In the genomic region with DNA sequence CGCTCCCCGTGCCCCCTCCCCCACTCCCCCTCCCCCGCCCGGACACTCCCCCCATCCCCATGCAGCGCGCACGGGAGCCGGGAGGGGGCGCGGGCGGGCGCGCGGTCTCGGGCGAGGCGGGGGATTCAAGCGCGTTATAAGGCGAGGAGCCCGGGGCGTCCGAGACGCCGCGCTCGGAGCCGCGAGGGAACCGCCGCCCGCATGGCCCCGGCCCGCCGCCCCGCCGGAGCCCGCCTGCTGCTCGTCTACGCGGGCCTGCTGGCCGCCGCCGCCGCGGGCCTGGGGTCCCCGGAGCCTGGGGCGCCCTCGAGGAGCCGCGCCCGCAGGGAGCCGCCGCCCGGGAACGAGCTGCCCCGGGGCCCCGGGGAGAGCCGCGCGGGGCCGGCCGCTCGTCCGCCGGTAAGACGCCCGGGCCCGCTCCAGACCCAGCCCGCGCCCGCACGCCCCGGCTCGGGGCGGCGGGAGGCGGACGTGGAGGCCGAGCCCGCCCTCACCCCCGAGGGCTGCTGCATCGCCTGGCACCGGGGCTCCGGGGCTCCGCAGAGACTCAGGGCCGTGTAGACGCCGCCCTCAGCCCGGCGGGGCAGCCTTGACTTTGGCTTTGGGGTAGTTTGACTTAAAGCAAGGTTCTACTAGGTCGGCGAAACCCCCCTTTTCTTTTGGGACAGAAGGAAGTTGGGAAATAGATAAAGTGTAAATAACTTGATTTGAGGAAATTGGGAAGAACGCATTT, we compare ENCODE assay signal across 8 cellular contexts. TPM values are rescaled to one million over a fixed set of nuclear protein-coding genes. Genes with fewer than 3 reads are reported as not detected.
A peak's percentile ranks its signal among the peaks of the same experiment; 100 is the strongest.
DNase-seq lines count a peak whose midpoint lies in the region; ATAC-seq and TF ChIP-seq lines count a peak whose summit lies in the region.

A gene with protein sequence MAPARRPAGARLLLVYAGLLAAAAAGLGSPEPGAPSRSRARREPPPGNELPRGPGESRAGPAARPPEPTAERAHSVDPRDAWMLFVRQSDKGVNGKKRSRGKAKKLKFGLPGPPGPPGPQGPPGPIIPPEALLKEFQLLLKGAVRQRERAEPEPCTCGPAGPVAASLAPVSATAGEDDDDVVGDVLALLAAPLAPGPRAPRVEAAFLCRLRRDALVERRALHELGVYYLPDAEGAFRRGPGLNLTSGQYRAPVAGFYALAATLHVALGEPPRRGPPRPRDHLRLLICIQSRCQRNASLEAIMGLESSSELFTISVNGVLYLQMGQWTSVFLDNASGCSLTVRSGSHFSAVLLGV (plus strand): TSS at position 164 of the 733 bp plus-strand sequence. CDS start 38 bp downstream, at position 202.

- 1 to 3% methylated on average over 50 to 69 of the region's 94 CpGs for WGBS in mesodermal cell (ENCODE audit: insufficient coverage in 2 of 2), 2 experiments

- TF ChIP-seq CTCF in KMS-11 (conservative IDR thresholded peaks at IDR 0.05; ENCODE audit: low read depth, low read length) = no peak
- TF ChIP-seq CTCF in WI38 (IDR thresholded peaks at IDR 0.05; ENCODE audit: low read depth, low read length) = 0 out of 2 replicates have a peak, but pooled peaks have one; percentile 21

- H3K27ac Mint-ChIP-seq in stimulated activated naive CD8-positive, alpha-beta T cell treated with anti-CD3 and anti-CD28 coated beads, Interleukin-15, Interleukin-2, amounts not matched to agents 100 ng/mL and 50 ng/mL, for 24 hours = no peak within 1 kb of the TSS

- peak within 1 kb of the TSS; percentile 60 for H3K4me3 Mint-ChIP-seq in stimulated activated naive CD8-positive, alpha-beta T cell treated with anti-CD3 and anti-CD28 coated beads, Interleukin-15, Interleukin-2, amounts not matched to agents 100 ng/mL and 50 ng/mL, for 24 hours

- no peaks in the 10 kb centered on the region for H3K9me3 ChIP-seq in duodenal mucosa (ENCODE audit: control insufficient read depth in 1 of 2, low read length in 2 of 2)
- no peaks in the 10 kb centered on the region for H3K9me3 ChIP-seq in mesodermal cell (ENCODE audit: control insufficient read depth, low read length)

- H3K27me3 Mint-ChIP-seq in stimulated activated naive CD8-positive, alpha-beta T cell treated with anti-CD3 and anti-CD28 coated beads, Interleukin-15, Interleukin-2, amounts not matched to agents 100 ng/mL and 50 ng/mL, for 24 hours = peaks cover 15% of the 10 kb centered on the region

- no peak for ATAC-seq in GM19324 (IDR thresholded peaks at IDR 0.05; ENCODE audit: low FRiP score, unreplicated experiment)

- H3K4me1 Mint-ChIP-seq in stimulated activated naive CD8-positive, alpha-beta T cell treated with anti-CD3 and anti-CD28 coated beads, Interleukin-15, Interleukin-2, amounts not matched to agents 100 ng/mL and 50 ng/mL, for 24 hours (ENCODE audit: low read depth) = peaks cover 8% of the 10 kb centered on the region

- H3K4me1 ChIP-seq in KMS-11 (ENCODE audit: low read depth, poor library complexity, severe bottlenecking) (no peaks in the 10 kb centered on the region), duodenal mucosa (ENCODE audit: control insufficient read depth in 1 of 2, insufficient read depth in 2 of 2, low read length in 2 of 2) (peaks cover 7 to 9% of the 10 kb centered on the region in 2 donors), mesodermal cell (ENCODE audit: control insufficient read depth, insufficient read depth, low read length, poor library complexity, severe bottlenecking) (no peaks in the 10 kb centered on the region)

- H4K20me1 ChIP-seq in KMS-11 (ENCODE audit: insufficient read depth) = no peaks in the 10 kb centered on the region

- no peaks in the 10 kb centered on the region for H3K36me3 Mint-ChIP-seq in stimulated activated naive CD8-positive, alpha-beta T cell treated with anti-CD3 and anti-CD28 coated beads, Interleukin-15, Interleukin-2, amounts not matched to agents 100 ng/mL and 50 ng/mL, for 24 hours (ENCODE audit: low read depth)

- DNase-seq in NCI-H345 (lab: John Stamatoyannopoulos, UW) (peak; percentile 58), NCI-H345 treated with DMSO at 0.1 percent for 48 hours (lab: John Stamatoyannopoulos, UW; ENCODE audit: unreplicated experiment) (no peak)

- H3K36me3 ChIP-seq in KMS-11 (ENCODE audit: insufficient read depth) = no peaks in the 10 kb centered on the region
- no peaks in the 10 kb centered on the region for H3K36me3 ChIP-seq in duodenal mucosa (ENCODE audit: control insufficient read depth in 1 of 2, insufficient read depth in 2 of 2, low read length in 2 of 2)
- no peaks in the 10 kb centered on the region for H3K36me3 ChIP-seq in mesodermal cell (ENCODE audit: control insufficient read depth, insufficient read depth, low read length)

- H3K4me3 ChIP-seq in KMS-11 (IDR thresholded peaks at IDR 0.05; ENCODE audit: insufficient read depth, low read depth, low read length) (no peak within 1 kb of the TSS), WI38 (ENCODE audit: low read depth, low read length) (peak within 1 kb of the TSS; percentile 56), duodenal mucosa (ENCODE audit: low read depth in 1 of 2, low read length in 2 of 2) (peak within 1 kb of the TSS; percentile 16 to 22), mesodermal cell (ENCODE audit: extremely low read depth, insufficient read depth, low read length, poor library complexity, severe bottlenecking) (peak within 1 kb of the TSS; percentile 29)

- H3K4me2 ChIP-seq in KMS-11 = peak within 1 kb of the TSS; percentile 57

- no peak within 1 kb of the TSS for H3K27ac ChIP-seq in KMS-11
- no peak within 1 kb of the TSS for H3K27ac ChIP-seq in duodenal mucosa (ENCODE audit: low read depth, low read length)
- H3K27ac ChIP-seq in mesodermal cell (ENCODE audit: low read depth, low read length, severe bottlenecking) = no peak within 1 kb of the TSS

- H3K9ac ChIP-seq in KMS-11 = peak within 1 kb of the TSS; percentile 52; the same call in 1 of the 2 replicates
- H3K9ac ChIP-seq in duodenal mucosa (ENCODE audit: low read depth in 1 of 2, low read length in 2 of 2) = no peak within 1 kb of the TSS

- H3K9me3 Mint-ChIP-seq in stimulated activated naive CD8-positive, alpha-beta T cell treated with anti-CD3 and anti-CD28 coated beads, Interleukin-15, Interleukin-2, amounts not matched to agents 100 ng/mL and 50 ng/mL, for 24 hours = no peaks in the 10 kb centered on the region

- H3K27me3 ChIP-seq in KMS-11 (ENCODE audit: insufficient read depth, low read depth) (no peaks in the 10 kb centered on the region), duodenal mucosa (ENCODE audit: control insufficient read depth in 1 of 2, insufficient read depth in 2 of 2, low read length in 2 of 2) (peaks cover 20% of the 10 kb centered on the region in 2 donors)

- peak within 1 kb of the TSS; percentile 64 for H2AFZ ChIP-seq in KMS-11 (ENCODE audit: low read depth)

- H3K79me2 ChIP-seq in KMS-11 (ENCODE audit: insufficient read depth, low read depth) = no peaks in the 10 kb centered on the region

RNA-seq across cellular contexts. Expression of the gene that starts here (rescaled TPM):
- polyA plus RNA-seq in mesodermal cell (2013, experiment 1 of 2) = 3.1 TPM
- polyA plus RNA-seq in mesodermal cell (2013, experiment 2 of 2) = 3.8 TPM
